In the genomic region with DNA sequence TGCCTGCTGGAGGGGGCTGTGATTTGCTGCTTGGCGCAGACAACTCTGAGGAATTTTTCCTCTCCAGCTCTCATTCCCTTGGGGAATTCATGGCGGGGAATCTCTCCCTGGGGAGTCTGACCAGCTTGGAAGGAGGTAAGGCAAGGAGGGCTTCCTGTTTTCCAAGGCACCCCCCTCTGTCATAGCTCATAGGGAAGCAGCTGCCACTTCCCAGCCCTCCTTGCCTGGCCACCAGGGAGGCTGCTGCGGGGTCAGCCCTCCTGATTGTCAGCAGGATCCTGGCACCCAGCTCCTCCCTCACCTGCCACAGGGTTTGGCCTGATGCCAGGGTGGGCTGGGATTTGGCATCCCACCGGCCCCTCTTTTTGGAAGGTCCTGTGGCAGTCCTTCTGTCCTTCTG, we compare ENCODE assay signal across 16 cellular contexts.
DNase-seq lines count a peak whose midpoint lies in the region; ATAC-seq and TF ChIP-seq lines count a peak whose summit lies in the region.
"Had no signal": no experiment of that assay in that cellular context is flagged by ENCODE, and none has a peak within 500 bp of the region (broad histone marks: within the 10 kb centered on the region; RNA-seq: fewer than 3 reads in every experiment).

No MANE protein-coding gene starts in this region.

- peaks cover 14% of the 10 kb centered on the region for H3K36me3 Mint-ChIP-seq in osteocyte (ENCODE audit: unreplicated experiment)
- H3K36me3 Mint-ChIP-seq in activated CD8-positive, alpha-beta T cell treated with anti-CD3 and anti-CD28 coated beads for 36 hours (ENCODE audit: low read depth): no peaks in the 10 kb centered on the region
- no peaks in the 10 kb centered on the region for H3K36me3 Mint-ChIP-seq in HFFc6 (ENCODE audit: low read depth)
- H3K36me3 Mint-ChIP-seq: CD4-positive, CD25-positive, alpha-beta regulatory T cell had no signal

- CTCF ChIA-PET in activated CD8-positive, alpha-beta T cell treated with anti-CD3 and anti-CD28 coated beads for 36 hours (lab: Charles Lee): interaction anchor here (1.3 to 2.7 kb wide), 2 partner anchors 51 to 148 kb away, joined by 3 to 11 read pairs; no protein-coding TSS in a partner anchor

- H3K4me3 Mint-ChIP-seq in osteocyte (ENCODE audit: unreplicated experiment) (peak overlapping the region; percentile 45), HFFc6 (no peak overlapping the region)
- no peak overlapping the region for H3K4me3 Mint-ChIP-seq in activated CD8-positive, alpha-beta T cell treated with anti-CD3 and anti-CD28 coated beads for 36 hours
- H3K4me3 Mint-ChIP-seq: CD4-positive, CD25-positive, alpha-beta regulatory T cell had no signal

- no peak overlapping the region for H3K4me3 ChIP-seq in fibroblast of mammary gland (ENCODE audit: control insufficient read depth, low read depth, low read length)
- H3K4me3 ChIP-seq: colonic mucosa, prostate gland, transverse colon had no signal

- intact Hi-C loops in activated CD8-positive, alpha-beta T cell treated with anti-CD3 and anti-CD28 coated beads for 36 hours (cut with micrococcal nuclease): no loop called here

- H3K27me3 Mint-ChIP-seq in osteocyte (ENCODE audit: unreplicated experiment): no peaks in the 10 kb centered on the region
- peaks cover 15% of the 10 kb centered on the region for H3K27me3 Mint-ChIP-seq in activated CD8-positive, alpha-beta T cell treated with anti-CD3 and anti-CD28 coated beads for 36 hours
- H3K27me3 Mint-ChIP-seq in HFFc6 (ENCODE audit: insufficient read depth): no peaks in the 10 kb centered on the region; the same call in 1 of the 2 replicates
- H3K27me3 Mint-ChIP-seq: CD4-positive, CD25-positive, alpha-beta regulatory T cell had no signal

- no peak for TF ChIP-seq CTCF in fibroblast of mammary gland (conservative IDR thresholded peaks at IDR 0.05; ENCODE audit: control insufficient read depth, insufficient read depth, low read depth, low read length)
- no peak for TF ChIP-seq CTCF in osteocyte (IDR thresholded peaks at IDR 0.05)
- TF ChIP-seq CTCF in activated CD8-positive, alpha-beta T cell treated with anti-CD3 and anti-CD28 coated beads for 36 hours (IDR thresholded peaks at IDR 0.05): no peak
- TF ChIP-seq CTCF in HFFc6 (IDR thresholded peaks at IDR 0.05): no peak

- peak; percentile 59 for DNase-seq in Daoy (ENCODE audit: low read depth)
- peak; percentile 80 for DNase-seq in NCI-H2171 treated with DMSO at 0.1 percent for 48 hours (lab: John Stamatoyannopoulos, UW)
- DNase-seq in fibroblast of mammary gland (ENCODE audit: low read depth): peak; percentile 50
- DNase-seq in osteocyte (ENCODE audit: extremely low spot score, unreplicated experiment): no peak
- DNase-seq in NAMALWA (ENCODE audit: low spot score): no peak
- no peak for DNase-seq in activated CD8-positive, alpha-beta T cell treated with anti-CD3 and anti-CD28 coated beads for 36 hours
- no peak for DNase-seq in HFFc6
- DNase-seq: activated gamma-delta T cell, colonic mucosa, HCEC 1CT, KG1, transverse colon had no signal

- H3K9me3 Mint-ChIP-seq in osteocyte (ENCODE audit: unreplicated experiment): no peaks in the 10 kb centered on the region
- H3K9me3 Mint-ChIP-seq in activated CD8-positive, alpha-beta T cell treated with anti-CD3 and anti-CD28 coated beads for 36 hours: no peaks in the 10 kb centered on the region
- H3K9me3 Mint-ChIP-seq in HFFc6: no peaks in the 10 kb centered on the region

- H3K27ac Mint-ChIP-seq in osteocyte (ENCODE audit: unreplicated experiment) (peak overlapping the region; percentile 91), HFFc6 (no peak overlapping the region)
- H3K27ac Mint-ChIP-seq in activated CD8-positive, alpha-beta T cell treated with anti-CD3 and anti-CD28 coated beads for 36 hours: no peak overlapping the region
- H3K27ac Mint-ChIP-seq: CD4-positive, CD25-positive, alpha-beta regulatory T cell had no signal

- POLR2A ChIA-PET in activated CD8-positive, alpha-beta T cell treated with anti-CD3 and anti-CD28 coated beads for 36 hours (lab: Charles Lee): interaction anchor here (1.3 kb wide), 1 partner anchor 39 kb away, joined by 3 read pairs; no protein-coding TSS in a partner anchor

- no peak for ATAC-seq in activated CD8-positive, alpha-beta T cell treated with anti-CD3 and anti-CD28 coated beads for 36 hours
- ATAC-seq in HG02571 (IDR thresholded peaks at IDR 0.05; ENCODE audit: unreplicated experiment): no peak
- ATAC-seq: activated CD4-positive, CD25-positive, alpha-beta regulatory T cell treated with anti-CD3 and anti-CD28 coated beads, Interleukin-2, amount 50 U/mL, for 24 hours had no signal

- H3K4me1 Mint-ChIP-seq in osteocyte (ENCODE audit: unreplicated experiment) (peaks cover 42% of the 10 kb centered on the region), HFFc6 (ENCODE audit: low read depth) (peaks cover 11% of the 10 kb centered on the region; the same call in 1 of the 2 replicates)
- H3K4me1 Mint-ChIP-seq in activated CD8-positive, alpha-beta T cell treated with anti-CD3 and anti-CD28 coated beads for 36 hours (ENCODE audit: low read depth): peaks cover 5% of the 10 kb centered on the region

Comparison
In these comparisons a context has a peak if more than half of its experiments do, and no peak if none do; other contexts are left out.
1. DNase-seq: peak in Daoy (single experiment), NCI-H2171 treated with DMSO at 0.1 percent for 48 hours (single experiment) and fibroblast of mammary gland (single experiment); none in osteocyte (single experiment), NAMALWA (single experiment), activated CD8-positive, alpha-beta T cell treated with anti-CD3 and anti-CD28 coated beads for 36 hours (single experiment) and HFFc6 (single experiment).